ENCODE assay signal across 8 cellular contexts in the genomic region with DNA sequence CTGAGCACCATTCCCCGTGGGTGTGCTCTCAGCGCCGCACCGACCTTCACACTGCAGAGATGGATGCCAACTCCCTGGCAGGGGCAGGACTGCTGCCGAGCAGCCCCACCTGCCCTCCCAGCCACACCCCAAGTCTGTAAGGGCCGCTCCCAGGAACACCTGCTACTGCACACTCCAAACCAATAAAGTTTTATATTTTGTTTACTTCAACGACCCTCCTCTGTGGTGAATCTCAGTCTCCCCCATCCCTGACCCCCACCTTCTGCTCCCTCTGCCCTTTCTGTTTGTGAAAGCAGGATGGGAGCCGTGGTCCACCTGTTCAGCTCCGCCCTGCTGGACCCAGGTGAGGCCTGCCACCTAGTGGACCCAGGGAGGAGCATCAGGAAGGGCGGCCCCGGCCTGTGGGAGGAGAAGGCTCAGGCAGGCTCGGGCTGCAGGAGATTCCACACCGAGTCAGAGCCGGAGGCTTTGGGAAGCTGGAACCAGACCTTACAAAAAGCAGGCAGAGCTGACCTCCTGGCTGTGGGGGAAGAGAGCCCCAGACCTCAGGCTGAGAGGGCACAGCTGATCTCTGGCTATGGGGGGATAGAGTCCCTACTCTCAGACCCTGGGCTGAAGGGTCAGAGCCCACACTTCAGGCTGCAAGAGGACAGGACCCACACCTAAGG. TPM values are rescaled to one million over a fixed set of nuclear protein-coding genes. Genes with fewer than 3 reads are reported as not detected.
A peak's percentile ranks its signal among the peaks of the same experiment; 100 is the strongest.
DNase-seq lines count a peak whose midpoint lies in the region; ATAC-seq and TF ChIP-seq lines count a peak whose summit lies in the region.

No MANE protein-coding gene starts in this region.

- peak; percentile 68 for ATAC-seq in GM19035 (IDR thresholded peaks at IDR 0.05; ENCODE audit: unreplicated experiment)

- H3K36me3 ChIP-seq in left ventricle myocardium inferior, result no peaks in the 10 kb centered on the region

- no peaks in the 10 kb centered on the region for H3K9me3 ChIP-seq in left ventricle myocardium inferior (replicated peaks)

- TF ChIP-seq CTCF in AG04449 (IDR thresholded peaks at IDR 0.05; ENCODE audit: insufficient read depth, low read length, missing control alignments) (peak; percentile 90), NB4 (IDR thresholded peaks at IDR 0.05; ENCODE audit: low read depth, low read length) (peak; percentile 67), left ventricle myocardium inferior (IDR thresholded peaks at IDR 0.05; ENCODE audit: borderline replicate concordance) (peak; percentile 84)

- POLR2A ChIA-PET in AG04449 (lab: Yijun Ruan, JAX), result no interaction called here

- CTCF ChIA-PET in AG04449 (lab: Yijun Ruan, JAX), result interaction anchor here (0.6 to 3.6 kb wide), 20 partner anchors 8 to 212 kb away, joined by 3 to 42 read pairs (median 4); no protein-coding TSS in a partner anchor

- H3K27me3 ChIP-seq in left ventricle myocardium inferior (ENCODE audit: low read depth), result no peaks in the 10 kb centered on the region

- peaks cover 42% of the 10 kb centered on the region for H3K4me1 ChIP-seq in left ventricle myocardium inferior

- no peak for DNase-seq in AG04449 (ENCODE audit: low read depth, low spot score)
- DNase-seq in NB4 (ENCODE audit: low read depth), result peak; percentile 66
- DNase-seq in SW480 (ENCODE audit: low spot score), result peak; percentile 85
- DNase-seq in activated naive CD8-positive, alpha-beta T cell treated with anti-CD3 and anti-CD28 coated beads, Interleukin-2, amount 50 U/mL, for 16 hours (ENCODE audit: low read depth, low spot score), result peak; percentile 28
- peak; percentile 66 for DNase-seq in left ventricle myocardium inferior
- DNase-seq in renal cortical epithelial cell (ENCODE audit: low read depth), result peak; percentile 42
- DNase-seq in dedifferentiated amniotic fluid mesenchymal stem cell (ENCODE audit: extremely low spot score), result no peak

- H3K4me3 ChIP-seq in AG04449 (ENCODE audit: low read depth, low read length) (no peak overlapping the region), NB4 (ENCODE audit: low read depth, low read length) (no peak overlapping the region), left ventricle myocardium inferior (no peak overlapping the region)

- no peak overlapping the region for H3K27ac ChIP-seq in left ventricle myocardium inferior (replicated peaks)

- intact Hi-C loops in left ventricle myocardium inferior (cut with micrococcal nuclease), result no loop called here

- TF ChIP-seq POLR2A in NB4 (IDR thresholded peaks at IDR 0.05; ENCODE audit: extremely low read depth, insufficient read length), result no peak

RNA-seq across cellular contexts. Expression of gene TMEM82, which starts 1.0 kb away (rescaled TPM):
- not detected for total RNA-seq in left ventricle myocardium inferior
- not detected in 2 replicates for total RNA-seq in renal cortical epithelial cell

RNA-seq across cellular contexts. Expression of gene SLC25A34, which starts 5.3 kb away (rescaled TPM):
- total RNA-seq in left ventricle myocardium inferior (34.0 TPM), renal cortical epithelial cell (0.50 TPM in 1 of 2 replicates, not detected in the other)

RNA-seq across cellular contexts. Expression of gene FBLIM1, which starts 17.3 kb away (rescaled TPM):
- total RNA-seq in left ventricle myocardium inferior (89.1 TPM), renal cortical epithelial cell (213 and 231 TPM in 2 replicates)

RNA-seq across cellular contexts. Expression of gene PLEKHM2, which starts 57.2 kb away (rescaled TPM):
- 90.3 TPM for total RNA-seq in left ventricle myocardium inferior
- total RNA-seq in renal cortical epithelial cell, result 46.4 and 77.7 TPM in 2 replicates

Comparison
In these comparisons a context has a peak if more than half of its experiments do, and no peak if none do; other contexts are left out.
1. DNase-seq: peak in NB4 (single experiment), SW480 (single experiment), activated naive CD8-positive, alpha-beta T cell treated with anti-CD3 and anti-CD28 coated beads, Interleukin-2, amount 50 U/mL, for 16 hours (single experiment), left ventricle myocardium inferior (single experiment) and renal cortical epithelial cell (single experiment); none in AG04449 (single experiment) and dedifferentiated amniotic fluid mesenchymal stem cell (single experiment).
2. RNA of gene SLC25A34, which starts 5.3 kb away (total RNA-seq): 34.0 TPM in left ventricle myocardium inferior (single experiment); 0.50 TPM in renal cortical epithelial cell; every median in the first group is over 10 times any median in the second.
3. Peak in every context shown above with its lines, with median percentiles within 50 percentile points of each other: CTCF ChIP-seq.